In the genomic region with DNA sequence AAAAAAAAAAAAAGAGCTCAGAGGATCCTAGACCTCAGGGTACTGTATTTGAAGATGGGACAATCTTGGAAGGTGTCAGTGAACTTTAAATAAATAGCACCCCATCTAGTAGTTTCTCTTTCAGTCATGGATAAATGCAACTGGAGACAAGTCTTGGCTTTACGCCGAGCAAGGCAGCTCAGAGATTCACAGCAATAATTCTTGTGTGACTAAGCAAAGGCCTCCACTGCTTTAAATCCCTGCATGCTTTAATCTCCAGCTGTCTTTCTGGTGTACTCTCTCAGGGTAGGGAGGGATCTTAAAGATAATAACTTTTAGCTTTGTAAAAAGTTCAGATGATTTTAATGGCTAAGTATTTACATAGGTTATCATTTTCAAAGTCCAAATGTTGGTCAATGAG, we compare ENCODE assay signal across 18 cellular contexts. TPM values are rescaled to one million over a fixed set of nuclear protein-coding genes. Genes with fewer than 3 reads are reported as not detected.
A peak's percentile ranks its signal among the peaks of the same experiment; 100 is the strongest.
DNase-seq lines count a peak whose midpoint lies in the region; ATAC-seq and TF ChIP-seq lines count a peak whose summit lies in the region.
"Had no signal": no experiment of that assay in that cellular context is flagged by ENCODE, and none has a peak within 500 bp of the region (broad histone marks: within the 10 kb centered on the region; RNA-seq: fewer than 3 reads in every experiment).

No MANE protein-coding gene starts in this region.

- H2AFZ ChIP-seq in parathyroid adenoma: peak overlapping the region; percentile 29

- no peaks in the 10 kb centered on the region for H3K27me3 ChIP-seq in parathyroid adenoma (ENCODE audit: control insufficient read depth, insufficient read depth, low read length)

- CTCF ChIA-PET in RWPE1 (lab: Yijun Ruan, JAX): interaction anchor here (1.0 kb wide), 1 partner anchor 11 kb away, joined by 3 read pairs; no protein-coding TSS in a partner anchor

- TF ChIP-seq CTCF in RWPE1 (conservative IDR thresholded peaks at IDR 0.05; ENCODE audit: low read depth) (no peak), fibroblast of pulmonary artery (IDR thresholded peaks at IDR 0.05; ENCODE audit: low read length, missing control alignments) (no peak), parathyroid adenoma (IDR thresholded peaks at IDR 0.05) (no peak)

- H3K36me3 ChIP-seq in parathyroid adenoma (ENCODE audit: control insufficient read depth, insufficient read depth, low read length): no peaks in the 10 kb centered on the region
- H3K36me3 ChIP-seq: HAP-1 had no signal

- H3K4me3 Mint-ChIP-seq in activated T-helper 2 cell treated with anti-CD3 and anti-CD28 coated beads, Interferon-gamma antibody, Interleukin-2, Interleukin-4, amounts not matched to agents 10 μg/mL and 5 μg/mL and 100 μg/mL, durations not matched to agents 14 hours and 24 hours and 36 hours (ENCODE audit: low read depth): no peak overlapping the region
- H3K4me3 Mint-ChIP-seq: stimulated activated naive CD8-positive, alpha-beta T cell treated with anti-CD3 and anti-CD28 coated beads, Interleukin-15, amount 100 ng/mL, for 72 hours had no signal

- H3K9me3 Mint-ChIP-seq in activated T-helper 2 cell treated with anti-CD3 and anti-CD28 coated beads, Interferon-gamma antibody, Interleukin-2, Interleukin-4, amounts not matched to agents 10 μg/mL and 5 μg/mL and 100 μg/mL, durations not matched to agents 14 hours and 24 hours and 36 hours: peaks cover 4% of the 10 kb centered on the region
- H3K9me3 Mint-ChIP-seq: neural crest cell had no signal

- H3K4me1 ChIP-seq in parathyroid adenoma: no peaks in the 10 kb centered on the region

- no peak overlapping the region for H3K4me2 ChIP-seq in parathyroid adenoma (ENCODE audit: low read length)

- DNase-seq in DMS 273 treated with DMSO at 0.1 percent for 48 hours (lab: John Stamatoyannopoulos, UW) (peak; percentile 45), RWPE1 (ENCODE audit: low spot score) (peak; percentile 4), fibroblast of pulmonary artery (ENCODE audit: low read depth) (peak; percentile 55), left lobe of liver (ENCODE audit: low spot score) (no peak)
- DNase-seq in activated T-helper 2 cell treated with anti-CD3 and anti-CD28 coated beads, Interferon-gamma antibody, Interleukin-2, Interleukin-4, amounts not matched to agents 10 μg/mL and 5 μg/mL and 100 μg/mL, durations not matched to agents 14 hours and 24 hours and 36 hours (ENCODE audit: low spot score): no peak
- DNase-seq in stimulated activated naive CD4-positive, alpha-beta T cell treated with Interleukin-2 at 50 U/mL for 16 hours (lab: John Stamatoyannopoulos, UW): no peak
- DNase-seq: DMS153; Kasumi-1; left ventricle myocardium superior; stimulated activated naive CD8-positive, alpha-beta T cell treated with anti-CD3 and anti-CD28 coated beads, Interleukin-15, amount 100 ng/mL, for 72 hours; T-helper 2 cell had no signal

- H3K27ac ChIP-seq in RWPE1 (no peak overlapping the region), parathyroid adenoma (no peak overlapping the region)

- H3K9ac ChIP-seq in parathyroid adenoma: no peak overlapping the region

- H3K27ac Mint-ChIP-seq in activated T-helper 2 cell treated with anti-CD3 and anti-CD28 coated beads, Interferon-gamma antibody, Interleukin-2, Interleukin-4, amounts not matched to agents 10 μg/mL and 5 μg/mL and 100 μg/mL, durations not matched to agents 14 hours and 24 hours and 36 hours: no peak overlapping the region
- H3K27ac Mint-ChIP-seq: activated naive CD4-positive, alpha-beta T cell treated with anti-CD3 and anti-CD28 coated beads, Interleukin-2, amount 50 U/mL, for 72 hours had no signal

- H3K36me3 Mint-ChIP-seq in activated T-helper 2 cell treated with anti-CD3 and anti-CD28 coated beads, Interferon-gamma antibody, Interleukin-2, Interleukin-4, amounts not matched to agents 10 μg/mL and 5 μg/mL and 100 μg/mL, durations not matched to agents 14 hours and 24 hours and 36 hours (ENCODE audit: low read depth): no peaks in the 10 kb centered on the region
- H3K36me3 Mint-ChIP-seq: activated naive CD4-positive, alpha-beta T cell treated with anti-CD3 and anti-CD28 coated beads, Interleukin-2, amount 50 U/mL, for 72 hours had no signal

- POLR2A ChIA-PET in RWPE1 (lab: Yijun Ruan, JAX; ENCODE audit: low non-redundant PET): no interaction called here

- H3K4me1 Mint-ChIP-seq in activated T-helper 2 cell treated with anti-CD3 and anti-CD28 coated beads, Interferon-gamma antibody, Interleukin-2, Interleukin-4, amounts not matched to agents 10 μg/mL and 5 μg/mL and 100 μg/mL, durations not matched to agents 14 hours and 24 hours and 36 hours (ENCODE audit: low read depth): no peaks in the 10 kb centered on the region
- H3K4me1 Mint-ChIP-seq: stimulated activated naive CD8-positive, alpha-beta T cell treated with anti-CD3 and anti-CD28 coated beads, Interleukin-15, amount 100 ng/mL, for 72 hours had no signal

- no peaks in the 10 kb centered on the region for H3K79me2 ChIP-seq in parathyroid adenoma

- no peaks in the 10 kb centered on the region for H3K9me3 ChIP-seq in parathyroid adenoma (ENCODE audit: control insufficient read depth, low read length)
- H3K9me3 ChIP-seq: HAP-1 had no signal

- H3K4me3 ChIP-seq in fibroblast of pulmonary artery (replicated peaks; ENCODE audit: low read depth, low read length): no peak overlapping the region
- H3K4me3 ChIP-seq in parathyroid adenoma (ENCODE audit: low read depth, low read length): no peak overlapping the region
- H3K4me3 ChIP-seq: HAP-1 had no signal

- no peaks in the 10 kb centered on the region for H3K27me3 Mint-ChIP-seq in activated T-helper 2 cell treated with anti-CD3 and anti-CD28 coated beads, Interferon-gamma antibody, Interleukin-2, Interleukin-4, amounts not matched to agents 10 μg/mL and 5 μg/mL and 100 μg/mL, durations not matched to agents 14 hours and 24 hours and 36 hours (ENCODE audit: low read depth)
- H3K27me3 Mint-ChIP-seq: stimulated activated naive CD8-positive, alpha-beta T cell treated with anti-CD3 and anti-CD28 coated beads, Interleukin-15, amount 100 ng/mL, for 72 hours had no signal

- intact Hi-C loops in activated T-helper 2 cell treated with anti-CD3 and anti-CD28 coated beads, Interferon-gamma antibody, Interleukin-2, Interleukin-4, amounts not matched to agents 10 μg/mL and 5 μg/mL and 100 μg/mL, durations not matched to agents 14 hours and 24 hours and 36 hours (cut with micrococcal nuclease): no loop called here

- ATAC-seq in left lobe of liver (no peak), GM19463 (IDR thresholded peaks at IDR 0.05; ENCODE audit: unreplicated experiment) (no peak)
- ATAC-seq: activated CD4-positive, CD25-positive, alpha-beta regulatory T cell treated with anti-CD3 and anti-CD28 coated beads, Interleukin-2, amount 50 U/mL, for 24 hours; activated naive CD4-positive, alpha-beta T cell treated with anti-CD3 and anti-CD28 coated beads, Interleukin-2, amount 50 U/mL, for 72 hours; left ventricle myocardium superior; stimulated activated naive CD8-positive, alpha-beta T cell treated with anti-CD3 and anti-CD28 coated beads, Interleukin-15, amount 100 ng/mL, for 72 hours had no signal

RNA-seq across cellular contexts. Expression of a gene that starts 36.3 kb away (rescaled TPM):
- total RNA-seq in left lobe of liver: 1.2 TPM
- 0.07 TPM in 1 of 2 replicates, not detected in the other for total RNA-seq in activated T-helper 2 cell treated with anti-CD3 and anti-CD28 coated beads, Interferon-gamma antibody, Interleukin-2, Interleukin-4, amounts not matched to agents 10 μg/mL and 5 μg/mL and 100 μg/mL, durations not matched to agents 14 hours and 24 hours and 36 hours
- total RNA-seq: activated naive CD4-positive, alpha-beta T cell treated with anti-CD3 and anti-CD28 coated beads, Interleukin-2, amount 50 U/mL, for 72 hours; endothelial cell of umbilical vein had no signal

Comparison
In these comparisons a context has a peak if more than half of its experiments do, and no peak if none do; other contexts are left out.
1. DNase-seq: peak in DMS 273 treated with DMSO at 0.1 percent for 48 hours (single experiment), RWPE1 (single experiment) and fibroblast of pulmonary artery (single experiment); none in left lobe of liver (single experiment), activated T-helper 2 cell treated with anti-CD3 and anti-CD28 coated beads, Interferon-gamma antibody, Interleukin-2, Interleukin-4, amounts not matched to agents 10 μg/mL and 5 μg/mL and 100 μg/mL, durations not matched to agents 14 hours and 24 hours and 36 hours (single experiment) and stimulated activated naive CD4-positive, alpha-beta T cell treated with Interleukin-2 at 50 U/mL for 16 hours (single experiment).